ENCODE assay signal across 18 cellular contexts in genomic region chr1:245465666-245466065, GRCh38.
"Had no signal": no experiment of that assay in that cellular context is flagged by ENCODE, and none has a peak within 500 bp of the region (broad histone marks: within the 10 kb centered on the region; RNA-seq: fewer than 3 reads in every experiment).

No MANE protein-coding gene starts in this region.

- H3K4me1 ChIP-seq: psoas muscle, stomach had no signal

- H3K4me3 Mint-ChIP-seq: activated naive CD4-positive, alpha-beta T cell treated with anti-CD3 and anti-CD28 coated beads, Interleukin-2, amount 50 U/mL, for 24 hours; endodermal cell; naive B cell; T-helper 2 cell treated with Interferon-gamma antibody and Interleukin-4, amounts not matched to agents 5 μg/mL and 100 μg/mL, for 36 hours; type B pancreatic cell had no signal

- H3K27ac Mint-ChIP-seq: activated naive CD4-positive, alpha-beta T cell treated with anti-CD3 and anti-CD28 coated beads, Interleukin-2, amount 50 U/mL, for 24 hours; endodermal cell; naive B cell; T-helper 2 cell treated with Interferon-gamma antibody and Interleukin-4, amounts not matched to agents 5 μg/mL and 100 μg/mL, for 36 hours; type B pancreatic cell had no signal

- H3K4me3 ChIP-seq: mucosa of descending colon, ovary, psoas muscle, stomach had no signal

- H3K27me3 Mint-ChIP-seq: activated naive CD4-positive, alpha-beta T cell treated with anti-CD3 and anti-CD28 coated beads, Interleukin-2, amount 50 U/mL, for 24 hours had no signal

- H3K36me3 ChIP-seq: ovary, stomach had no signal

- DNase-seq: activated CD4-positive, alpha-beta T cell treated with anti-CD3 and anti-CD28 coated beads, Interleukin-2, amount 50 U/mL, for 4 hours; activated gamma-delta T cell; endodermal cell; foreskin fibroblast; hippocampal formation; islet precursor cell; mammary epithelial cell; mucosa of descending colon; naive B cell; ovary; psoas muscle; right cardiac atrium; stimulated activated CD4-positive, alpha-beta T cell treated with anti-CD3 and anti-CD28 coated beads, Interleukin-2, amount 100 ng/mL, for 24 hours; stomach had no signal

- H3K27ac ChIP-seq: epithelial cell of prostate, ovary, psoas muscle, stomach had no signal

- H3K36me3 Mint-ChIP-seq: activated naive CD4-positive, alpha-beta T cell treated with anti-CD3 and anti-CD28 coated beads, Interleukin-2, amount 50 U/mL, for 24 hours; naive B cell; type B pancreatic cell had no signal

- H3K9me3 Mint-ChIP-seq: endodermal cell; T-helper 2 cell treated with Interferon-gamma antibody and Interleukin-4, amounts not matched to agents 5 μg/mL and 100 μg/mL, for 36 hours had no signal

- H3K4me1 Mint-ChIP-seq: activated naive CD4-positive, alpha-beta T cell treated with anti-CD3 and anti-CD28 coated beads, Interleukin-2, amount 50 U/mL, for 24 hours; naive B cell had no signal

- ATAC-seq: mucosa of descending colon, psoas muscle, right cardiac atrium had no signal

- H3K27me3 ChIP-seq: ovary, stomach had no signal
